In the genomic region with DNA sequence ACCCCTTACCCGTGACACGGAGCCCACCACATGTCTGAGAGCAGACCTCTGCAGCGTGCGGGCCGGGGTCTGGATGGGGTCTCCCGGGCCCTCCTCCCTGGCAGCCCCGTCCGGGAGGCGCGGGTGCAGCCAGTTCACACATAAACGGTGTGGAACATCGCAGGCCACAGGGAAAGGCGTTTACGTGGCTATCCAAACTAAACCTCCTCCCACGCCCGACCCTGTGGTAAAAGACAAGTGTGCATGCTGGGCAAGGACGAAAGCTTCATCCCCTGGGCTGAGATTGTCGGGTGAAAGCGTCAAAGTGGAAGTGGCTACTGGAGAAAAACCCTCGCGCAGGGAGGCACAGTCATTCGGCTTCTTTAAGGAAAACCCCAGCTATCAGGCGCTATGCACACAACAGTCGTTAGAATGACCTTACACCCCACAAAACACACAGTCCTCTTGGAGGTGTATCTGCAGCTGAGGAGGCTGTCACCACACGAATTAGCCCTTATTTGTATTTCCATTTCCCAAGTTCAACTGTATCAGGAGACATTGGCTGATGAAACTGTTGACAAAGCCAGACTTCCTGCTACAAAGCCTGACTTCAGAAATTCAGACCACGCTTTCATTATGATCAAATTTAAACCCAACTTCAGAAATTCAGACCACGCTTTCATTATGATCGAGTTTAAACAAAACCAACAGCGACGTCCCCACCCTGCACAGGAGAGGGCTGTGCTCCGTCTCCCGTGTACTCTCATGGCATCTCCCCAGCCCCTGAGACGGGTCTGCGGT, we compare ENCODE assay signal across 12 cellular contexts. TPM values are rescaled to one million over a fixed set of nuclear protein-coding genes. Genes with fewer than 3 reads are reported as not detected.
A peak's percentile ranks its signal among the peaks of the same experiment; 100 is the strongest.
DNase-seq lines count a peak whose midpoint lies in the region; ATAC-seq and TF ChIP-seq lines count a peak whose summit lies in the region.
"Had no signal": no experiment of that assay in that cellular context is flagged by ENCODE, and none has a peak within 500 bp of the region (broad histone marks: within the 10 kb centered on the region; RNA-seq: fewer than 3 reads in every experiment).

No MANE protein-coding gene starts in this region.

- H3K4me2 ChIP-seq in GM23338: no peak overlapping the region

- H3K27me3 Mint-ChIP-seq in GM23338 (ENCODE audit: insufficient read depth, low read depth, poor library complexity): peaks cover 4% of the 10 kb centered on the region
- no peaks in the 10 kb centered on the region for H3K27me3 Mint-ChIP-seq in activated CD8-positive, alpha-beta T cell treated with anti-CD3 and anti-CD28 coated beads, Interleukin-2, amount 10 ng/mL, durations not matched to agents 7 days and 5 days (ENCODE audit: low read depth)

- H3F3A ChIP-seq in GM23338 (replicated peaks; ENCODE audit: low read depth): no peaks in the 10 kb centered on the region

- H3K4me3 Mint-ChIP-seq in GM23338: no peak overlapping the region
- peak overlapping the region; percentile 31 for H3K4me3 Mint-ChIP-seq in activated CD8-positive, alpha-beta T cell treated with anti-CD3 and anti-CD28 coated beads, Interleukin-2, amount 10 ng/mL, durations not matched to agents 7 days and 5 days
- H3K4me3 Mint-ChIP-seq: dendritic cell treated with granulocyte-macrophage colony-stimulating factor and Interleukin-4, amounts not matched to agents 40 ng/mL and 50 ng/mL, for 4 days had no signal

- H3K36me3 Mint-ChIP-seq in GM23338 (ENCODE audit: low read depth): peaks cover 13% of the 10 kb centered on the region
- H3K36me3 Mint-ChIP-seq in activated CD8-positive, alpha-beta T cell treated with anti-CD3 and anti-CD28 coated beads, Interleukin-2, amount 10 ng/mL, durations not matched to agents 7 days and 5 days (ENCODE audit: low read depth): peaks cover 1% of the 10 kb centered on the region

- ATAC-seq in GM23338: no peak
- peak; percentile 46 for ATAC-seq in activated CD8-positive, alpha-beta T cell treated with anti-CD3 and anti-CD28 coated beads, Interleukin-2, amount 10 ng/mL, durations not matched to agents 7 days and 5 days

- CTCF ChIA-PET in activated CD8-positive, alpha-beta T cell treated with anti-CD3 and anti-CD28 coated beads, Interleukin-2, amount 10 ng/mL, durations not matched to agents 7 days and 5 days (lab: Charles Lee): interaction anchor here (0.5 to 4.0 kb wide), 7 partner anchors 17 to 110 kb away, joined by 3 to 19 read pairs (median 6); a partner anchor contains a TSS

- no peaks in the 10 kb centered on the region; the same call in none of the 2 replicates for H4K20me1 ChIP-seq in GM23338 (replicated peaks; ENCODE audit: insufficient read depth)

- no peaks in the 10 kb centered on the region for H3K36me3 ChIP-seq in GM23338 (ENCODE audit: insufficient read depth)

- H2AFZ ChIP-seq in GM23338: no peak overlapping the region

- H3K4me1 Mint-ChIP-seq in GM23338: no peaks in the 10 kb centered on the region
- H3K4me1 Mint-ChIP-seq in activated CD8-positive, alpha-beta T cell treated with anti-CD3 and anti-CD28 coated beads, Interleukin-2, amount 10 ng/mL, durations not matched to agents 7 days and 5 days (ENCODE audit: low read depth): peaks cover 27% of the 10 kb centered on the region

- H3K27ac ChIP-seq in GM23338 (ENCODE audit: low read depth): peak overlapping the region; percentile 55; the same call in 1 of the 2 replicates
- H3K27ac ChIP-seq: VCaP had no signal

- H3K4me3 ChIP-seq in GM23338: no peak overlapping the region

- no peaks in the 10 kb centered on the region for H3K9me2 ChIP-seq in GM23338 (ENCODE audit: insufficient read depth)

- no peaks in the 10 kb centered on the region for H3K27me3 ChIP-seq in GM23338 (ENCODE audit: insufficient read depth)

- TF ChIP-seq POLR2A in erythroblast (IDR thresholded peaks at IDR 0.05; ENCODE audit: low read length): no peak

- peaks cover 1% of the 10 kb centered on the region; the same call in 1 of the 3 replicates for H3K9me3 Mint-ChIP-seq in GM23338
- no peaks in the 10 kb centered on the region for H3K9me3 Mint-ChIP-seq in activated CD8-positive, alpha-beta T cell treated with anti-CD3 and anti-CD28 coated beads, Interleukin-2, amount 10 ng/mL, durations not matched to agents 7 days and 5 days (ENCODE audit: insufficient read depth)
- H3K9me3 Mint-ChIP-seq: dendritic cell treated with granulocyte-macrophage colony-stimulating factor and Interleukin-4, amounts not matched to agents 40 ng/mL and 50 ng/mL, for 4 days had no signal

- H3K27ac Mint-ChIP-seq in GM23338: no peak overlapping the region
- peak overlapping the region; percentile 72 for H3K27ac Mint-ChIP-seq in activated CD8-positive, alpha-beta T cell treated with anti-CD3 and anti-CD28 coated beads, Interleukin-2, amount 10 ng/mL, durations not matched to agents 7 days and 5 days
- H3K27ac Mint-ChIP-seq: dendritic cell treated with granulocyte-macrophage colony-stimulating factor and Interleukin-4, amounts not matched to agents 40 ng/mL and 50 ng/mL, for 4 days had no signal

- DNase-seq in activated CD8-positive, alpha-beta memory T cell treated with anti-CD3 and anti-CD28 coated beads, Interleukin-2, amount 50 U/mL, for 48 hours: peak; percentile 58
- DNase-seq in activated CD8-positive, alpha-beta memory T cell treated with anti-CD3 and anti-CD28 coated beads, Interleukin-2, amount 50 U/mL, for 4 hours: no peak
- DNase-seq in GM23338 (ENCODE audit: low spot score): no peak
- DNase-seq in activated CD8-positive, alpha-beta T cell treated with anti-CD3 and anti-CD28 coated beads, Interleukin-2, amount 10 ng/mL, durations not matched to agents 7 days and 5 days: peak; percentile 24
- peak; percentile 28 to 35 for DNase-seq in stimulated activated CD8-positive, alpha-beta memory T cell treated with anti-CD3 and anti-CD28 coated beads, Interleukin-2, amount 100 ng/mL, for 48 hours (ENCODE audit: low read depth in 2 of 2)
- no peak for DNase-seq in HuH-7.5 (ENCODE audit: low spot score)
- no peak for DNase-seq in cerebellar cortex (ENCODE audit: low spot score)
- DNase-seq in erythroblast (lab: John Stamatoyannopoulos, UW): no peak
- DNase-seq: ACHN, NCI-H524 treated with DMSO at 0.1 percent for 48 hours had no signal

- H3K79me2 ChIP-seq in GM23338 (replicated peaks; ENCODE audit: insufficient read depth): peaks cover 41% of the 10 kb centered on the region

- no peak for TF ChIP-seq CTCF in GM23338 (conservative IDR thresholded peaks at IDR 0.05; ENCODE audit: low read depth in 2 of 2)

- POLR2A ChIA-PET in activated CD8-positive, alpha-beta T cell treated with anti-CD3 and anti-CD28 coated beads, Interleukin-2, amount 10 ng/mL, durations not matched to agents 7 days and 5 days (lab: Charles Lee): no interaction called here

- no peaks in the 10 kb centered on the region for H3K4me1 ChIP-seq in GM23338 (ENCODE audit: insufficient read depth)

TF ChIP-seq in GM23338, 12 proteins besides CTCF, POLR2A, EP300 and RAD21 (continues in another document):
- TF ChIP-seq STAT1 (IDR thresholded peaks at IDR 0.05; ENCODE audit: unreplicated experiment) (no peak), JUNB (IDR thresholded peaks at IDR 0.05; ENCODE audit: unreplicated experiment) (no peak), EZH2 (IDR thresholded peaks at IDR 0.05; ENCODE audit: low read depth, unreplicated experiment) (no peak), EZH2phosphoT487 (IDR thresholded peaks at IDR 0.05; ENCODE audit: unreplicated experiment) (no peak)

RNA-seq across cellular contexts. Expression of a gene that starts 15.3 kb away (rescaled TPM):
- 2.8 TPM in 1 of 2 replicates, not detected in the other for total RNA-seq in GM23338 (2014; rRNA removed; shearing (Covaris generic))
- 0.42 and 0.89 TPM in 2 replicates for polyA plus RNA-seq in GM23338 (2016; fragmentation: Nextera tagmentation; extraction: Ambion mirVana)
- under 1 TPM in 1 of 2 experiments, not detected in 1; 0.13 TPM for total RNA-seq in activated CD8-positive, alpha-beta T cell treated with anti-CD3 and anti-CD28 coated beads, Interleukin-2, amount 10 ng/mL, durations not matched to agents 7 days and 5 days

RNA-seq across cellular contexts. Expression of a gene that starts 56.8 kb away (rescaled TPM):
- 14.4 and 15.3 TPM in 2 replicates for total RNA-seq in GM23338 (2014; rRNA removed; shearing (Covaris generic))
- polyA plus RNA-seq in GM23338 (2016; fragmentation: Nextera tagmentation; extraction: Ambion mirVana): 29.2 and 30.3 TPM in 2 replicates
- total RNA-seq in activated CD8-positive, alpha-beta T cell treated with anti-CD3 and anti-CD28 coated beads, Interleukin-2, amount 10 ng/mL, durations not matched to agents 7 days and 5 days: 10 to 100 TPM; 25.6 to 26.0 TPM

RNA-seq across cellular contexts. Expression of a gene that starts 58.9 kb away (rescaled TPM):
- 0.16 and 0.28 TPM in 2 replicates for total RNA-seq in GM23338 (2014; rRNA removed; shearing (Covaris generic))
- polyA plus RNA-seq in GM23338 (2016; fragmentation: Nextera tagmentation; extraction: Ambion mirVana): 0.37 TPM in 1 of 2 replicates, not detected in the other
- 1 to 10 TPM; 2.7 to 3.1 TPM for total RNA-seq in activated CD8-positive, alpha-beta T cell treated with anti-CD3 and anti-CD28 coated beads, Interleukin-2, amount 10 ng/mL, durations not matched to agents 7 days and 5 days

Comparison
In these comparisons a context has a peak if more than half of its experiments do, and no peak if none do; other contexts are left out.
1. DNase-seq: peak in activated CD8-positive, alpha-beta memory T cell treated with anti-CD3 and anti-CD28 coated beads, Interleukin-2, amount 50 U/mL, for 48 hours (single experiment), activated CD8-positive, alpha-beta T cell treated with anti-CD3 and anti-CD28 coated beads, Interleukin-2, amount 10 ng/mL, durations not matched to agents 7 days and 5 days (single experiment) and stimulated activated CD8-positive, alpha-beta memory T cell treated with anti-CD3 and anti-CD28 coated beads, Interleukin-2, amount 100 ng/mL, for 48 hours (2 of 2); none in activated CD8-positive, alpha-beta memory T cell treated with anti-CD3 and anti-CD28 coated beads, Interleukin-2, amount 50 U/mL, for 4 hours (single experiment), GM23338 (single experiment), HuH-7.5 (single experiment), cerebellar cortex (single experiment) and erythroblast (0 of 2).